In the genomic region with DNA sequence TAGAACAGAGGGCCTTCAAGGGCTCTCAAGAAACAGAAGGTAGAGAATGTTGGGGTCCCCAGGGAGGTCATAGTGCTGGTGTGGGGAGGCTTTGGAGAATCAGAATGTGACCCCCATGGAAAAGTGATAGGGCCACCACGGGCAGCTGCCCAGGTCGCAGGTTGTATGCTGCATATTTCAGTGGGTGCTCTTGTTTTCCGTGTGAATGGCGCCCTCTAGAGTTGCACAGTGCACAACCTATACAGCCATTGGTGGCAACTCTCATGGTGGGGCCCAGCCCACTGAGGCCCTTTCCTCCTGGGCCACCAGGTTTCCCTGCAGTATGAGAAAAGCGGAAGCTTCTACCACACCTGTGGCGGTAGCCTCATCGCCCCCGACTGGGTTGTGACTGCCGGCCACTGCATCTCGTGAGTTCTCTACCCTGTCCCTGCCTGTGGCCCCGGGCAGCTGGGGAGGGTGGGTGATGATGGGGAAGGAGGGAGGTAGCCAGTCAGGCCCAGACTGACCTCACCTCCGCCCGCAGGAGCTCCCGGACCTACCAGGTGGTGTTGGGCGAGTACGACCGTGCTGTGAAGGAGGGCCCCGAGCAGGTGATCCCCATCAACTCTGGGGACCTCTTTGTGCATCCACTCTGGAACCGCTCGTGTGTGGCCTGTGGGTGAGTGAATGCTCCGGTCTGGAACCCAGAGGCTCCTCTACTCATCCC, we compare ENCODE assay signal across 16 cellular contexts. TPM values are rescaled to one million over a fixed set of nuclear protein-coding genes. Genes with fewer than 3 reads are reported as not detected.
DNase-seq lines count a peak whose midpoint lies in the region; ATAC-seq, FAIRE-seq and TF ChIP-seq lines count a peak whose summit lies in the region.
"Not testable (repeated sequence)": the region's sequence is repeated elsewhere in the genome, so short reads cannot be mapped to it uniquely, and the experiment has no call there.
"Had no signal": no experiment of that assay in that cellular context is flagged by ENCODE, and none has a peak within 500 bp of the region (broad histone marks: within the 10 kb centered on the region; RNA-seq: fewer than 3 reads in every experiment).

No MANE protein-coding gene starts in this region.

- not testable (repeated sequence) for TF ChIP-seq RAD21 in GM12878 (IDR thresholded peaks at IDR 0.05; ENCODE audit: insufficient read depth, low read depth, low read length)

- not testable (repeated sequence) for TF ChIP-seq POLR2A in GM12878 (IDR thresholded peaks at IDR 0.05; ENCODE audit: low read depth, low read length)

- H3K9ac ChIP-seq in GM12878 (ENCODE audit: control insufficient read depth, insufficient read depth, low read length), result not testable (repeated sequence)

- not testable (repeated sequence) for H4K20me1 ChIP-seq in GM12878 (ENCODE audit: control insufficient read depth, insufficient read depth)

- not testable (repeated sequence) for BruUV-seq in GM12878 (replicated peaks; lab: Mats Ljungman, UMichigan)

- peak; percentile 88 for ATAC-seq in activated CD4-positive, alpha-beta T cell treated with anti-CD3 and anti-CD28 coated beads for 36 hours
- ATAC-seq in GM12878 (peak; percentile 75), left colon (peak; percentile 48)

- H3K36me3 ChIP-seq in GM12878 (ENCODE audit: control insufficient read depth in 2 of 2, insufficient read depth in 2 of 2, low read length in 1 of 2), result not testable (repeated sequence)

- FAIRE-seq in GM12878 (lab: Jason Lieb, UNC), result not testable (repeated sequence)

- not testable (repeated sequence) for H3K4me3 ChIP-seq in GM12878; fibroblast of the aortic adventitia (ENCODE audit: low read depth, low read length)

- TF ChIP-seq EP300 in GM12878 (IDR thresholded peaks at IDR 0.05; ENCODE audit: borderline replicate concordance in 1 of 2, control insufficient read depth in 1 of 2, low read depth in 2 of 2, low read length in 2 of 2), result not testable (repeated sequence)

- H3K9me3 Mint-ChIP-seq in activated CD4-positive, alpha-beta T cell treated with anti-CD3 and anti-CD28 coated beads for 36 hours (ENCODE audit: low read depth); osteocyte (ENCODE audit: unreplicated experiment): not testable (repeated sequence)

- 22% methylated on average over 12 of the region's 21 CpGs for WGBS in GM12878 (ENCODE audit: insufficient coverage, insufficient replicate concordance, low lambda C conversion rate, missing lambda C conversion rate)

- TF ChIP-seq CTCF in GM12873 (IDR thresholded peaks at IDR 0.05; ENCODE audit: insufficient read depth, low read depth, low read length, missing control alignments), result peak; percentile 25
- not testable (repeated sequence) for TF ChIP-seq CTCF in GM12878 (IDR thresholded peaks at IDR 0.05 in 2 of 3, conservative IDR thresholded peaks at IDR 0.05 in 1 of 3; ENCODE audit: control insufficient read depth in 2 of 3, extremely low read depth in 1 of 3, insufficient read depth in 1 of 3, low read depth in 3 of 3, low read length in 3 of 3); fibroblast of the aortic adventitia (IDR thresholded peaks at IDR 0.05; ENCODE audit: insufficient read depth, low read length)
- peak; percentile 27 for TF ChIP-seq CTCF in osteocyte (IDR thresholded peaks at IDR 0.05)

- RAD21 ChIA-PET in GM12878 (lab: Charles Lee; ENCODE audit: unreplicated experiment), result not testable (repeated sequence)

- not testable (repeated sequence) for H3K4me1 ChIP-seq in GM12878 (ENCODE audit: control insufficient read depth, insufficient read depth, low read length)

- H2AFZ ChIP-seq in GM12878 (ENCODE audit: control insufficient read depth, low read depth, low read length), result not testable (repeated sequence)

- SMC1A ChIA-PET in GM12878 (lab: Charles Lee; ENCODE audit: uncharacterized antibody, unreplicated experiment), result not testable (repeated sequence)

- POLR2A ChIA-PET in activated CD4-positive, alpha-beta T cell treated with anti-CD3 and anti-CD28 coated beads for 36 hours (lab: Charles Lee); GM12878 (lab: Charles Lee): not testable (repeated sequence)

- H3K36me3 Mint-ChIP-seq in activated CD4-positive, alpha-beta T cell treated with anti-CD3 and anti-CD28 coated beads for 36 hours (ENCODE audit: low read depth); osteocyte (ENCODE audit: unreplicated experiment): not testable (repeated sequence)

- not testable (repeated sequence) for H3K27me3 Mint-ChIP-seq in activated CD4-positive, alpha-beta T cell treated with anti-CD3 and anti-CD28 coated beads for 36 hours; osteocyte (ENCODE audit: unreplicated experiment)

- not testable (repeated sequence) for H3K27ac ChIP-seq in GM12878 (ENCODE audit: control insufficient read depth, insufficient read depth)

- intact Hi-C loops in activated CD4-positive, alpha-beta T cell treated with anti-CD3 and anti-CD28 coated beads for 36 hours (cut with DNase I, micrococcal nuclease), result loop anchor here in 1 of 2 experiments (5.0 kb wide), 1 partner anchor 42 kb away; no protein-coding TSS in a partner anchor
- intact Hi-C loops in GM12878 (cut with micrococcal nuclease; ENCODE audit: unreplicated experiment); left colon (cut with DNase I, micrococcal nuclease): not testable (repeated sequence)

- not testable (repeated sequence) for H3K4me1 Mint-ChIP-seq in activated CD4-positive, alpha-beta T cell treated with anti-CD3 and anti-CD28 coated beads for 36 hours; osteocyte (ENCODE audit: unreplicated experiment)

- DNase-seq in NCI-H460 (ENCODE audit: extremely low read depth, low read depth) (peak; percentile 7), fibroblast of the aortic adventitia (ENCODE audit: low read depth) (peak; percentile 21)
- DNase-seq in activated CD4-positive, alpha-beta T cell treated with anti-CD3 and anti-CD28 coated beads for 36 hours, result peak; percentile 76
- DNase-seq in GM12878 (ENCODE audit: low read depth, low spot score); left colon; osteocyte (ENCODE audit: extremely low spot score, unreplicated experiment): not testable (repeated sequence)

- H3K9me3 ChIP-seq in GM12878 (replicated peaks; ENCODE audit: control insufficient read depth, insufficient read depth, low read length), result not testable (repeated sequence)

- H3K4me3 Mint-ChIP-seq in activated CD4-positive, alpha-beta T cell treated with anti-CD3 and anti-CD28 coated beads for 36 hours; osteocyte (ENCODE audit: unreplicated experiment): not testable (repeated sequence)

- H3K27me3 ChIP-seq in GM12878 (replicated peaks in 1 of 2; ENCODE audit: control insufficient read depth in 2 of 2, insufficient read depth in 2 of 2, low read length in 1 of 2), result not testable (repeated sequence)

- not testable (repeated sequence) for H3K4me2 ChIP-seq in GM12878 (ENCODE audit: control insufficient read depth, insufficient read depth)

- in situ Hi-C loops in GM12878 (cut with MboI), result not testable (repeated sequence)

- CTCF ChIA-PET in activated CD4-positive, alpha-beta T cell treated with anti-CD3 and anti-CD28 coated beads for 36 hours (lab: Charles Lee), result interaction anchor here (0.6 kb wide), 1 partner anchor 299 kb away, joined by 3 read pairs; no protein-coding TSS in a partner anchor
- CTCF ChIA-PET in GM12878 (lab: Yijun Ruan, JAX), result interaction anchor here (1.1 kb wide), 1 partner anchor 25 kb away, joined by 4 read pairs; no protein-coding TSS in a partner anchor

- H3K27ac Mint-ChIP-seq in activated CD4-positive, alpha-beta T cell treated with anti-CD3 and anti-CD28 coated beads for 36 hours; osteocyte (ENCODE audit: unreplicated experiment): not testable (repeated sequence)

- H3K79me2 ChIP-seq in GM12878 (ENCODE audit: control insufficient read depth, insufficient read depth, low read length), result not testable (repeated sequence)

RNA-seq across cellular contexts. Expression of gene CELA3B, which starts 3.8 kb away (rescaled TPM):
- not detected in 2 replicates for total RNA-seq in NCI-H460 (2014; rRNA removed; shearing (Covaris generic))
- polyA plus RNA-seq in NCI-H460 (2014; cell fraction: nucleus; rRNA removed), result not detected in 2 replicates
- not detected for total RNA-seq in activated CD4-positive, alpha-beta T cell treated with anti-CD3 and anti-CD28 coated beads for 36 hours
- total RNA-seq in GM12878 (2013; cell fraction: nucleolus; rRNA removed), result not detected in 2 replicates
- total RNA-seq in GM12878 (2014; rRNA removed) (not detected in 2 replicates), GM12878 (2014; rRNA removed; fragmentation: Illumina TruSeq; extraction: Trizol) (not detected in 2 replicates), GM12878 (2021) (4.1 and 6.4 TPM in 2 replicates), fibroblast of the aortic adventitia (ENCODE audit: low replicate concordance) (not detected in 2 replicates), left colon (1 to 10 TPM in 1 of 2 donors, under 1 TPM in 1; 0.76 to 2.0 TPM), osteocyte (not detected in 2 replicates)
- not detected for polyA plus RNA-seq in GM12878 (2011; ENCODE audit: low read depth)
- polyA plus RNA-seq in GM12878 (2011; rRNA removed) (not detected in 2 replicates), GM12878 (2014; fragmentation: Illumina TruSeq; extraction: Trizol) (not detected in 2 replicates), GM12878 (2014; fragmentation: Nextera tagmentation; extraction: Ambion mirVana) (not detected), GM12878 (2014; rRNA removed) (not detected in 2 replicates), GM12878 (2016; fragmentation: Nextera tagmentation; extraction: Ambion mirVana) (not detected)
- not detected in 2 replicates for polyA plus RNA-seq in GM12878 (2011; cell fraction: cytosol; rRNA removed)
- not detected in 2 replicates for polyA plus RNA-seq in GM12878 (2011; cell fraction: nucleus; rRNA removed)
- not detected in 2 replicates for polyA plus RNA-seq in GM12878 (2012)
- not detected in 2 replicates for polyA minus RNA-seq in GM12878 (2011; rRNA and poly(A)+ RNA removed)
- polyA minus RNA-seq in GM12878 (2011; cell fraction: cytosol; rRNA and poly(A)+ RNA removed), result not detected in 2 replicates
- polyA minus RNA-seq in GM12878 (2011; cell fraction: nucleus; rRNA and poly(A)+ RNA removed), result not detected in 2 replicates
- total RNA-seq: cardiac septum, dermis blood vessel endothelial cell, H4, mammary epithelial cell, right atrium auricular region, SJCRH30 had no signal
- polyA plus RNA-seq: CD14-positive monocyte, hepatocyte, immature natural killer cell, mammary epithelial cell had no signal

RNA-seq across cellular contexts. Expression of gene CELA3A, which starts 20.8 kb away (rescaled TPM):
- not detected in 2 replicates for total RNA-seq in NCI-H460 (2014; rRNA removed; shearing (Covaris generic))
- not detected in 2 replicates for polyA plus RNA-seq in NCI-H460 (2014; cell fraction: nucleus; rRNA removed)
- not detected for total RNA-seq in activated CD4-positive, alpha-beta T cell treated with anti-CD3 and anti-CD28 coated beads for 36 hours
- not detected in 2 replicates for total RNA-seq in GM12878 (2013; cell fraction: nucleolus; rRNA removed)
- not detected in 2 replicates for total RNA-seq in GM12878 (2014; rRNA removed)
- total RNA-seq in GM12878 (2014; rRNA removed; fragmentation: Illumina TruSeq; extraction: Trizol), result not detected in 2 replicates
- total RNA-seq in GM12878 (2021), result 7.6 and 9.0 TPM in 2 replicates
- polyA plus RNA-seq in GM12878 (2011; ENCODE audit: low read depth), result not detected
- not detected in 2 replicates for polyA plus RNA-seq in GM12878 (2011; rRNA removed)
- not detected in 2 replicates for polyA plus RNA-seq in GM12878 (2011; cell fraction: cytosol; rRNA removed)
- not detected in 2 replicates for polyA plus RNA-seq in GM12878 (2011; cell fraction: nucleus; rRNA removed)
- polyA plus RNA-seq in GM12878 (2012), result not detected in 2 replicates
- not detected in 2 replicates for polyA plus RNA-seq in GM12878 (2014; fragmentation: Illumina TruSeq; extraction: Trizol)
- polyA plus RNA-seq in GM12878 (2014; fragmentation: Nextera tagmentation; extraction: Ambion mirVana), result not detected
- polyA plus RNA-seq in GM12878 (2014; rRNA removed), result not detected in 2 replicates
- polyA plus RNA-seq in GM12878 (2016; fragmentation: Nextera tagmentation; extraction: Ambion mirVana), result not detected
- not detected in 2 replicates for polyA minus RNA-seq in GM12878 (2011; rRNA and poly(A)+ RNA removed)
- polyA minus RNA-seq in GM12878 (2011; cell fraction: cytosol; rRNA and poly(A)+ RNA removed), result not detected in 2 replicates
- not detected in 2 replicates for polyA minus RNA-seq in GM12878 (2011; cell fraction: nucleus; rRNA and poly(A)+ RNA removed)
- total RNA-seq in fibroblast of the aortic adventitia (ENCODE audit: low replicate concordance), result not detected in 2 replicates
- total RNA-seq in left colon, result 1 to 10 TPM; 1.1 to 2.1 TPM
- total RNA-seq in osteocyte, result not detected in 2 replicates
- total RNA-seq: cardiac septum, dermis blood vessel endothelial cell, H4, mammary epithelial cell, right atrium auricular region had no signal
- polyA plus RNA-seq: CD14-positive monocyte, immature natural killer cell, mammary epithelial cell had no signal

RNA-seq across cellular contexts. Expression of gene HSPG2, which starts 43.6 kb away (rescaled TPM):
- total RNA-seq in NCI-H460 (2014; rRNA removed; shearing (Covaris generic)), result 35.5 and 45.4 TPM in 2 replicates
- 85.6 and 89.6 TPM in 2 replicates for polyA plus RNA-seq in NCI-H460 (2014; cell fraction: nucleus; rRNA removed)
- 10 to 100 TPM; 19.6 to 20.6 TPM for total RNA-seq in activated CD4-positive, alpha-beta T cell treated with anti-CD3 and anti-CD28 coated beads for 36 hours
- 47.4 and 56.6 TPM in 2 replicates for total RNA-seq in GM12878 (2013; cell fraction: nucleolus; rRNA removed)
- 0.82 and 1.2 TPM in 2 replicates for total RNA-seq in GM12878 (2014; rRNA removed)
- total RNA-seq in GM12878 (2014; rRNA removed; fragmentation: Illumina TruSeq; extraction: Trizol), result 0.63 and 0.83 TPM in 2 replicates
- 3.4 and 3.5 TPM in 2 replicates for total RNA-seq in GM12878 (2021)
- 0.75 TPM for polyA plus RNA-seq in GM12878 (2011; ENCODE audit: low read depth)
- 0.62 and 0.71 TPM in 2 replicates for polyA plus RNA-seq in GM12878 (2011; rRNA removed)
- polyA plus RNA-seq in GM12878 (2011; cell fraction: cytosol; rRNA removed), result 0.93 and 1.1 TPM in 2 replicates
- 6.3 and 9.3 TPM in 2 replicates for polyA plus RNA-seq in GM12878 (2011; cell fraction: nucleus; rRNA removed)
- 4.3 and 6.8 TPM in 2 replicates for polyA plus RNA-seq in GM12878 (2012)
- 0.06 and 0.40 TPM in 2 replicates for polyA plus RNA-seq in GM12878 (2014; fragmentation: Illumina TruSeq; extraction: Trizol)
- polyA plus RNA-seq in GM12878 (2014; fragmentation: Nextera tagmentation; extraction: Ambion mirVana), result not detected
- 0.76 and 1.3 TPM in 2 replicates for polyA plus RNA-seq in GM12878 (2014; rRNA removed)
- polyA plus RNA-seq in GM12878 (2016; fragmentation: Nextera tagmentation; extraction: Ambion mirVana), result 1 to 10 TPM in 1 of 2 experiments, under 1 TPM in 1; 0.30 to 1.1 TPM
- 2.3 and 6.0 TPM in 2 replicates for polyA minus RNA-seq in GM12878 (2011; rRNA and poly(A)+ RNA removed)
- 1.5 and 2.3 TPM in 2 replicates for polyA minus RNA-seq in GM12878 (2011; cell fraction: cytosol; rRNA and poly(A)+ RNA removed)
- polyA minus RNA-seq in GM12878 (2011; cell fraction: nucleus; rRNA and poly(A)+ RNA removed), result 4.8 and 5.2 TPM in 2 replicates
- total RNA-seq in fibroblast of the aortic adventitia (ENCODE audit: low replicate concordance), result 164 and 367 TPM in 2 replicates
- total RNA-seq in left colon, result 100 to 1,000 TPM; 180 to 206 TPM
- 197 and 230 TPM in 2 replicates for total RNA-seq in osteocyte
- polyA plus RNA-seq: CD14-positive monocyte had no signal
